Comparison of ENCODE assay signal across 7 cellular contexts in the genomic region with DNA sequence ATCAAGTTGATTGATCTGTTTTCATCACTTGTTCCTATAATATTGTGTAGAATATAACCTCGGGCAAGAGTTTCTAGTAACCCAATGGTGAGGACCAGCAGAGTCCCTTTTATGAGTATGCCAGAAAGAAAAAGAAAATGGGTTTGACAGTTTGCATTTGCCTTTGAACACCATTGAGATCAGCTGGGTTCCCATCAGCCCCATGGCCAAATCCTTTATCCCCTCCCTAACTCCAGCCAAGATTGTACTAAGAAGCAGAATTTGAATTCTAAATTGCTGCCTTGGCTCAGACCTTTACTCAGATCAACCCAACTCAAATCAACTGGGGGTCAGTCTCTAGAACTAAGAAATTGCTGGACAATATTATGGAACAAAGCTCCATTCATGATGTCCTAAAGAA.
"Had no signal": no experiment of that assay in that cellular context is flagged by ENCODE, and none has a peak within 500 bp of the region (broad histone marks: within the 10 kb centered on the region; RNA-seq: fewer than 3 reads in every experiment).

No MANE protein-coding gene starts in this region.

- DNase-seq: GM23248, GOT3, H7 had no signal

- ATAC-seq: HCT116, HepG2 had no signal

- H3K4me1 ChIP-seq: HAP-1 had no signal

- H3K4me3 ChIP-seq: GM23248, HAP-1 had no signal

- H3K36me3 ChIP-seq: HAP-1 had no signal

- H3K9me3 ChIP-seq: HAP-1 had no signal

- H3K27ac ChIP-seq: GM23248, HL-60 had no signal
